In the genomic region with DNA sequence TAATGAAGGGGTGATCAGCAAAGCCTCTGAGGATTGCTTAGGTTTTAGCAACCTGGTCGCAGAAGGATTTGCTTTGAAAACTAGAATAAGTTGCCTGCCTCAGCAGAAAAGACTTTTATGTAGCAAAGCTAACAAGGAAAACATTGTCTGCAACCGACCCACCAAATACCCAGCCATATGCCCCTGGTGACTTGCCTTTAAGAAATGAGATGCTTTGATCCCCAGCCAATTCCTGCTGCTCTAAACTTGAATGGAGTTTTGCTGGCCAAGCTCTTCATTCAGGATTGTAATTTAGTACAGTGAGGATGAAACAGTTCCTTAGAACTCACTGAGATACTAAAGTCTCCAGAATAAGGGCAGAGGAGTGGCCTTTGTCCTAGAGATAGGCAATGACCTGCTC, we compare ENCODE assay signal across 25 cellular contexts.
"Had no signal": no experiment of that assay in that cellular context is flagged by ENCODE, and none has a peak within 500 bp of the region (broad histone marks: within the 10 kb centered on the region; RNA-seq: fewer than 3 reads in every experiment).

No MANE protein-coding gene starts in this region.

- H3K27me3 ChIP-seq: body of pancreas, gastrocnemius medialis, neutrophil, pancreas, thyroid gland, upper lobe of right lung had no signal

- H3K36me3 Mint-ChIP-seq: activated CD8-positive, alpha-beta memory T cell treated with anti-CD3 and anti-CD28 coated beads, Interleukin-2, amount 10 ng/mL, durations not matched to agents 7 days and 5 days; activated naive CD4-positive, alpha-beta T cell treated with anti-CD3 and anti-CD28 coated beads, Interleukin-2, amount 10 ng/mL, durations not matched to agents 7 days and 5 days; natural killer cell treated with Interleukin-12 subunit alpha and Interleukin-12 subunit beta and Interleukin-15 and Interleukin-18, amount 100 ng/mL, for 72 hours had no signal

- H3K27ac ChIP-seq: body of pancreas, gastrocnemius medialis, neutrophil, pancreas, psoas muscle, thyroid gland, upper lobe of right lung, VCaP had no signal

- H3K4me1 Mint-ChIP-seq: activated CD4-positive, alpha-beta T cell treated with anti-CD3 and anti-CD28 coated beads, Interleukin-2, amount 10 ng/mL, durations not matched to agents 7 days and 5 days; activated naive CD4-positive, alpha-beta T cell treated with anti-CD3 and anti-CD28 coated beads, Interleukin-2, amount 10 ng/mL, durations not matched to agents 7 days and 5 days had no signal

- ATAC-seq: activated CD8-positive, alpha-beta memory T cell treated with anti-CD3 and anti-CD28 coated beads, Interleukin-2, amount 10 ng/mL, durations not matched to agents 7 days and 5 days; activated CD8-positive, alpha-beta T cell treated with anti-CD3 and anti-CD28 coated beads for 36 hours; activated naive CD8-positive, alpha-beta T cell treated with anti-CD3 and anti-CD28 coated beads, Interleukin-2, amount 50 U/mL, for 24 hours; body of pancreas; gastrocnemius medialis; natural killer cell treated with Interleukin-12 subunit alpha and Interleukin-12 subunit beta and Interleukin-15 and Interleukin-18, amount 100 ng/mL, for 72 hours; pancreas; psoas muscle; right cardiac atrium; upper lobe of right lung had no signal

- H3K9me3 Mint-ChIP-seq: activated CD4-positive, alpha-beta T cell treated with anti-CD3 and anti-CD28 coated beads, Interleukin-2, amount 10 ng/mL, durations not matched to agents 7 days and 5 days; activated CD8-positive, alpha-beta T cell treated with anti-CD3 and anti-CD28 coated beads for 36 hours; activated naive CD4-positive, alpha-beta T cell treated with anti-CD3 and anti-CD28 coated beads, Interleukin-2, amount 10 ng/mL, durations not matched to agents 7 days and 5 days; activated naive CD8-positive, alpha-beta T cell treated with anti-CD3 and anti-CD28 coated beads, Interleukin-2, amount 50 U/mL, for 24 hours; natural killer cell treated with Interleukin-12 subunit alpha and Interleukin-12 subunit beta and Interleukin-15 and Interleukin-18, amount 100 ng/mL, for 72 hours; stimulated activated naive CD8-positive, alpha-beta T cell treated with anti-CD3 and anti-CD28 coated beads, Interleukin-15, Interleukin-2, amounts not matched to agents 100 ng/mL and 50 ng/mL, for 24 hours; T-helper 2 cell treated with Interferon-gamma antibody and Interleukin-4, amounts not matched to agents 5 μg/mL and 100 μg/mL, for 36 hours had no signal

- H3K9me3 ChIP-seq: body of pancreas, gastrocnemius medialis, neutrophil, pancreas, psoas muscle, thyroid gland, upper lobe of right lung had no signal

- H3K36me3 ChIP-seq: gastrocnemius medialis, neutrophil, pancreas, thyroid gland, upper lobe of right lung had no signal

- H3K4me3 Mint-ChIP-seq: activated CD4-positive, alpha-beta T cell treated with anti-CD3 and anti-CD28 coated beads, Interleukin-2, amount 10 ng/mL, durations not matched to agents 7 days and 5 days; activated CD8-positive, alpha-beta memory T cell treated with anti-CD3 and anti-CD28 coated beads, Interleukin-2, amount 10 ng/mL, durations not matched to agents 7 days and 5 days; activated CD8-positive, alpha-beta T cell treated with anti-CD3 and anti-CD28 coated beads for 36 hours; activated naive CD4-positive, alpha-beta T cell treated with anti-CD3 and anti-CD28 coated beads, Interleukin-2, amount 10 ng/mL, durations not matched to agents 7 days and 5 days; activated naive CD8-positive, alpha-beta T cell treated with anti-CD3 and anti-CD28 coated beads, Interleukin-2, amount 50 U/mL, for 24 hours; natural killer cell treated with Interleukin-12 subunit alpha and Interleukin-12 subunit beta and Interleukin-15 and Interleukin-18, amount 100 ng/mL, for 72 hours; stimulated activated naive CD8-positive, alpha-beta T cell treated with anti-CD3 and anti-CD28 coated beads, Interleukin-15, Interleukin-2, amounts not matched to agents 100 ng/mL and 50 ng/mL, for 24 hours; T-helper 2 cell treated with Interferon-gamma antibody and Interleukin-4, amounts not matched to agents 5 μg/mL and 100 μg/mL, for 36 hours had no signal

- H3K4me3 ChIP-seq: body of pancreas, gastrocnemius medialis, pancreas, psoas muscle, thyroid gland, upper lobe of right lung had no signal

- DNase-seq: activated CD4-positive, alpha-beta T cell treated with anti-CD3 and anti-CD28 coated beads, Interleukin-2, amount 10 ng/mL, durations not matched to agents 7 days and 5 days; activated CD4-positive, CD25-positive, alpha-beta regulatory T cell treated with anti-CD3 and anti-CD28 coated beads, Interleukin-2, amount 50 U/mL, for 72 hours; activated CD8-positive, alpha-beta memory T cell treated with anti-CD3 and anti-CD28 coated beads, Interleukin-2, amount 10 ng/mL, durations not matched to agents 7 days and 5 days; activated CD8-positive, alpha-beta T cell treated with anti-CD3 and anti-CD28 coated beads for 36 hours; activated effector memory CD4-positive, alpha-beta T cell treated with anti-CD3 and anti-CD28 coated beads, Interleukin-2, amount 50 U/mL, for 16 hours; activated naive CD4-positive, alpha-beta T cell treated with anti-CD3 and anti-CD28 coated beads, Interleukin-2, amount 10 ng/mL, durations not matched to agents 7 days and 5 days; activated naive CD8-positive, alpha-beta T cell treated with anti-CD3 and anti-CD28 coated beads, Interleukin-2, amount 50 U/mL, for 24 hours; activated T-cell treated with anti-CD3 and anti-CD28 coated beads for 4 hours; body of pancreas; gastrocnemius medialis; head of caudate nucleus; hypothalamus; midbrain; pancreas; psoas muscle; right cardiac atrium; stimulated activated CD4-positive, alpha-beta T cell treated with anti-CD3 and anti-CD28 coated beads, Interleukin-1b, Interleukin-23, amount 100 ng/mL, for 48 hours; substantia nigra; thyroid gland; upper lobe of right lung had no signal

- H3K27ac Mint-ChIP-seq: activated CD4-positive, alpha-beta T cell treated with anti-CD3 and anti-CD28 coated beads, Interleukin-2, amount 10 ng/mL, durations not matched to agents 7 days and 5 days; activated CD8-positive, alpha-beta memory T cell treated with anti-CD3 and anti-CD28 coated beads, Interleukin-2, amount 10 ng/mL, durations not matched to agents 7 days and 5 days; activated CD8-positive, alpha-beta T cell treated with anti-CD3 and anti-CD28 coated beads for 36 hours; activated naive CD4-positive, alpha-beta T cell treated with anti-CD3 and anti-CD28 coated beads, Interleukin-2, amount 10 ng/mL, durations not matched to agents 7 days and 5 days; activated naive CD8-positive, alpha-beta T cell treated with anti-CD3 and anti-CD28 coated beads, Interleukin-2, amount 50 U/mL, for 24 hours; natural killer cell treated with Interleukin-12 subunit alpha and Interleukin-12 subunit beta and Interleukin-15 and Interleukin-18, amount 100 ng/mL, for 72 hours; stimulated activated naive CD8-positive, alpha-beta T cell treated with anti-CD3 and anti-CD28 coated beads, Interleukin-15, Interleukin-2, amounts not matched to agents 100 ng/mL and 50 ng/mL, for 24 hours; T-helper 2 cell treated with Interferon-gamma antibody and Interleukin-4, amounts not matched to agents 5 μg/mL and 100 μg/mL, for 36 hours had no signal

- H3K4me1 ChIP-seq: body of pancreas, gastrocnemius medialis, pancreas, psoas muscle, thyroid gland, upper lobe of right lung had no signal

- H3K27me3 Mint-ChIP-seq: activated CD4-positive, alpha-beta T cell treated with anti-CD3 and anti-CD28 coated beads, Interleukin-2, amount 10 ng/mL, durations not matched to agents 7 days and 5 days; activated CD8-positive, alpha-beta T cell treated with anti-CD3 and anti-CD28 coated beads for 36 hours had no signal
